Comparison of ENCODE assay signal across 30 cellular contexts in genomic region chr13:42794572-42795275, GRCh38. TPM values are rescaled to one million over a fixed set of nuclear protein-coding genes. Genes with fewer than 3 reads are reported as not detected.
"Had no signal": no experiment of that assay in that cellular context is flagged by ENCODE, and none has a peak within 500 bp of the region (broad histone marks: within the 10 kb centered on the region; RNA-seq: fewer than 3 reads in every experiment).

No MANE protein-coding gene starts in this region.

- H3K27me3 ChIP-seq: breast epithelium, esophagus muscularis mucosa, heart right ventricle, uterus had no signal

- H3K4me3 Mint-ChIP-seq: activated CD4-positive, alpha-beta T cell treated with anti-CD3 and anti-CD28 coated beads, Interleukin-2, amount 10 ng/mL, durations not matched to agents 7 days and 5 days; activated CD8-positive, alpha-beta memory T cell treated with anti-CD3 and anti-CD28 coated beads, Interleukin-2, amount 10 ng/mL, durations not matched to agents 7 days and 5 days; activated CD8-positive, alpha-beta T cell treated with anti-CD3 and anti-CD28 coated beads for 36 hours; activated naive CD8-positive, alpha-beta T cell treated with anti-CD3 and anti-CD28 coated beads, Interleukin-2, amount 50 U/mL, for 24 hours; activated T-helper 1 cell treated with anti-CD3 and anti-CD28 coated beads, Interleukin-12 subunit alpha, Interleukin-12 subunit beta, Interleukin-2, Interleukin-4 antibody, amounts not matched to agents 30 ng/mL and 10 ng/mL and 1 ng/mL, durations not matched to agents 14 hours and 24 hours and 36 hours; central memory CD8-positive, alpha-beta T cell; effector memory CD8-positive, alpha-beta T cell; neural crest cell; stimulated activated memory B cell treated with anti-CD40 and anti-IgM and Interleukin-4, amounts not matched to agents 10 μg/mL and 1 μg/mL and 100 μg/mL, for 72 hours; T-helper 17 cell had no signal

- H3K4me1 Mint-ChIP-seq: activated CD4-positive, alpha-beta T cell treated with anti-CD3 and anti-CD28 coated beads, Interleukin-2, amount 10 ng/mL, durations not matched to agents 7 days and 5 days; activated CD8-positive, alpha-beta memory T cell treated with anti-CD3 and anti-CD28 coated beads, Interleukin-2, amount 10 ng/mL, durations not matched to agents 7 days and 5 days; activated naive CD8-positive, alpha-beta T cell treated with anti-CD3 and anti-CD28 coated beads, Interleukin-2, amount 50 U/mL, for 24 hours; central memory CD8-positive, alpha-beta T cell; neural crest cell; stimulated activated memory B cell treated with anti-CD40 and anti-IgM and Interleukin-4, amounts not matched to agents 10 μg/mL and 1 μg/mL and 100 μg/mL, for 72 hours; T-helper 17 cell had no signal

- H3K27ac Mint-ChIP-seq: activated CD4-positive, alpha-beta T cell treated with anti-CD3 and anti-CD28 coated beads, Interleukin-2, amount 10 ng/mL, durations not matched to agents 7 days and 5 days; activated CD8-positive, alpha-beta memory T cell treated with anti-CD3 and anti-CD28 coated beads, Interleukin-2, amount 10 ng/mL, durations not matched to agents 7 days and 5 days; activated CD8-positive, alpha-beta T cell treated with anti-CD3 and anti-CD28 coated beads for 36 hours; activated naive CD8-positive, alpha-beta T cell treated with anti-CD3 and anti-CD28 coated beads, Interleukin-2, amount 50 U/mL, for 24 hours; activated T-helper 1 cell treated with anti-CD3 and anti-CD28 coated beads, Interleukin-12 subunit alpha, Interleukin-12 subunit beta, Interleukin-2, Interleukin-4 antibody, amounts not matched to agents 30 ng/mL and 10 ng/mL and 1 ng/mL, durations not matched to agents 14 hours and 24 hours and 36 hours; effector memory CD8-positive, alpha-beta T cell; stimulated activated memory B cell treated with anti-CD40 and anti-IgM and Interleukin-4, amounts not matched to agents 10 μg/mL and 1 μg/mL and 100 μg/mL, for 72 hours; T-helper 17 cell had no signal

- H3K4me3 ChIP-seq: breast epithelium, dorsolateral prefrontal cortex, esophagus muscularis mucosa, heart right ventricle, lower lobe of right lung, mucosa of descending colon, uterus had no signal

- H3K36me3 Mint-ChIP-seq: activated CD8-positive, alpha-beta memory T cell treated with anti-CD3 and anti-CD28 coated beads, Interleukin-2, amount 10 ng/mL, durations not matched to agents 7 days and 5 days; stimulated activated memory B cell treated with anti-CD40 and anti-IgM and Interleukin-4, amounts not matched to agents 10 μg/mL and 1 μg/mL and 100 μg/mL, for 72 hours had no signal

- H3K4me1 ChIP-seq: breast epithelium, esophagus muscularis mucosa, heart right ventricle, lower lobe of right lung, uterus had no signal

- DNase-seq: activated CD4-positive, alpha-beta T cell treated with anti-CD3 and anti-CD28 coated beads, Interleukin-2, amount 10 ng/mL, durations not matched to agents 7 days and 5 days; activated CD8-positive, alpha-beta memory T cell treated with anti-CD3 and anti-CD28 coated beads, Interleukin-2, amount 10 ng/mL, durations not matched to agents 7 days and 5 days; activated CD8-positive, alpha-beta T cell treated with anti-CD3 and anti-CD28 coated beads for 36 hours; activated gamma-delta T cell; activated naive CD4-positive, alpha-beta T cell treated with anti-CD3 and anti-CD28 coated beads, Interleukin-2, amount 50 U/mL, for 16 hours; activated naive CD8-positive, alpha-beta T cell treated with anti-CD3 and anti-CD28 coated beads, Interleukin-2, amount 50 U/mL, for 24 hours; anterior cingulate cortex; dorsolateral prefrontal cortex; effector memory CD8-positive, alpha-beta T cell; heart right ventricle; lower lobe of right lung; mesendoderm; mucosa of descending colon; occipital lobe; posterior cingulate gyrus; small intestine; stimulated activated CD4-positive, alpha-beta T cell treated with anti-CD3 and anti-CD28 coated beads, Interleukin-15, amount 100 ng/mL, for 24 hours; T-helper 17 cell; trophoblast cell; uterus had no signal

- H3K36me3 ChIP-seq: breast epithelium, esophagus muscularis mucosa, heart right ventricle, lower lobe of right lung, uterus had no signal

- ATAC-seq: activated CD4-positive, CD25-positive, alpha-beta regulatory T cell treated with anti-CD3 and anti-CD28 coated beads, Interleukin-2, amount 50 U/mL, for 24 hours; activated CD8-positive, alpha-beta memory T cell treated with anti-CD3 and anti-CD28 coated beads, Interleukin-2, amount 10 ng/mL, durations not matched to agents 7 days and 5 days; activated CD8-positive, alpha-beta T cell treated with anti-CD3 and anti-CD28 coated beads for 36 hours; activated naive CD8-positive, alpha-beta T cell treated with anti-CD3 and anti-CD28 coated beads, Interleukin-2, amount 50 U/mL, for 24 hours; effector memory CD8-positive, alpha-beta T cell; heart right ventricle; lower lobe of right lung; mucosa of descending colon; sciatic nerve; stimulated activated memory B cell treated with anti-CD40 and anti-IgM and Interleukin-4, amounts not matched to agents 10 μg/mL and 1 μg/mL and 100 μg/mL, for 72 hours; T-helper 17 cell had no signal

- H3K9me3 Mint-ChIP-seq: activated CD4-positive, alpha-beta T cell treated with anti-CD3 and anti-CD28 coated beads, Interleukin-2, amount 10 ng/mL, durations not matched to agents 7 days and 5 days; activated CD8-positive, alpha-beta T cell treated with anti-CD3 and anti-CD28 coated beads for 36 hours; activated T-helper 1 cell treated with anti-CD3 and anti-CD28 coated beads, Interleukin-12 subunit alpha, Interleukin-12 subunit beta, Interleukin-2, Interleukin-4 antibody, amounts not matched to agents 30 ng/mL and 10 ng/mL and 1 ng/mL, durations not matched to agents 14 hours and 24 hours and 36 hours; central memory CD8-positive, alpha-beta T cell; effector memory CD8-positive, alpha-beta T cell; neural crest cell; stimulated activated memory B cell treated with anti-CD40 and anti-IgM and Interleukin-4, amounts not matched to agents 10 μg/mL and 1 μg/mL and 100 μg/mL, for 72 hours had no signal

- H3K27ac ChIP-seq: breast epithelium, dorsolateral prefrontal cortex, esophagus muscularis mucosa, heart right ventricle, lower lobe of right lung, uterus had no signal

RNA-seq across cellular contexts. Expression of gene FAM216B, which starts 13.3 kb away (rescaled TPM):
- total RNA-seq: activated CD4-positive, alpha-beta T cell treated with anti-CD3 and anti-CD28 coated beads, Interleukin-2, amount 10 ng/mL, durations not matched to agents 7 days and 5 days; activated CD8-positive, alpha-beta memory T cell treated with anti-CD3 and anti-CD28 coated beads, Interleukin-2, amount 10 ng/mL, durations not matched to agents 7 days and 5 days; activated CD8-positive, alpha-beta T cell treated with anti-CD3 and anti-CD28 coated beads for 36 hours; activated T-helper 1 cell treated with anti-CD3 and anti-CD28 coated beads, Interleukin-12 subunit alpha, Interleukin-12 subunit beta, Interleukin-2, Interleukin-4 antibody, amounts not matched to agents 30 ng/mL and 10 ng/mL and 1 ng/mL, durations not matched to agents 14 hours and 24 hours and 36 hours; breast epithelium; endothelial cell of umbilical vein; esophagus muscularis mucosa; neural crest cell; sciatic nerve; T-helper 17 cell had no signal
- polyA plus RNA-seq: endothelial cell of umbilical vein, keratinocyte had no signal
